Comparison of ENCODE assay signal across 19 cellular contexts in the genomic region with DNA sequence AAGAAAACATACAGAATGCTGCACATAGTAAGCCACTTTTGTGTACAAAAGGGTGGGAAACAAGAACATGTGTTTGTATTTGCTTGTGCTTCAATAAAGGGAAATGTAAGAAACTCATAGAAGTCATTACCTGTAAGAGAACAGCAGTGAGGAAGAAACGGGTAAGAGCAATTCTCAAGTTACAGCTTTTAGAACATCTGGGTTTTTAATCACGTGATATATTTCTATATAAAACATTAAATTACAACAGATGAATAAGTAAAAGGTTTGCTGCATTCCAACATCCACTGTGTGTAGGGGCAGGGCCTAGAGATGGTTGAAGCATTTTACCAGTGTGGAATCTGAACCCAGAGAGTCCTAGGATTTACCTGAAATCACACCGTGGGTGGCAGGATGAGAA.
"Had no signal": no experiment of that assay in that cellular context is flagged by ENCODE, and none has a peak within 500 bp of the region (broad histone marks: within the 10 kb centered on the region; RNA-seq: fewer than 3 reads in every experiment).

No MANE protein-coding gene starts in this region.

- H3K27ac Mint-ChIP-seq: activated B cell treated with CpG ODN at 0.5 μM for 24 hours; activated CD4-positive, alpha-beta T cell treated with anti-CD3 and anti-CD28 coated beads, Interleukin-2, amount 10 ng/mL, durations not matched to agents 24 days and 14 days; activated naive CD8-positive, alpha-beta T cell treated with anti-CD3 and anti-CD28 coated beads, Interleukin-2, amount 10 ng/mL, durations not matched to agents 7 days and 5 days; activated T-helper 1 cell treated with anti-CD3 and anti-CD28 coated beads, Interleukin-12 subunit alpha, Interleukin-12 subunit beta, Interleukin-2, Interleukin-4 antibody, amounts not matched to agents 30 ng/mL and 10 ng/mL and 1 ng/mL, durations not matched to agents 14 hours and 24 hours and 36 hours; endodermal cell; memory B cell; naive thymus-derived CD8-positive, alpha-beta T cell; type B pancreatic cell had no signal

- H3K27ac ChIP-seq: hepatocyte, left lung, neutrophil had no signal

- H3K9me3 ChIP-seq: left lung, neutrophil, right atrium auricular region had no signal

- H3K4me2 ChIP-seq: hepatocyte had no signal

- H3K36me3 Mint-ChIP-seq: activated naive CD8-positive, alpha-beta T cell treated with anti-CD3 and anti-CD28 coated beads, Interleukin-2, amount 10 ng/mL, durations not matched to agents 7 days and 5 days; memory B cell; naive thymus-derived CD8-positive, alpha-beta T cell; type B pancreatic cell had no signal

- H3K4me3 Mint-ChIP-seq: activated B cell treated with CpG ODN at 0.5 μM for 24 hours; activated CD4-positive, alpha-beta T cell treated with anti-CD3 and anti-CD28 coated beads, Interleukin-2, amount 10 ng/mL, durations not matched to agents 24 days and 14 days; activated naive CD8-positive, alpha-beta T cell treated with anti-CD3 and anti-CD28 coated beads, Interleukin-2, amount 10 ng/mL, durations not matched to agents 7 days and 5 days; activated T-helper 1 cell treated with anti-CD3 and anti-CD28 coated beads, Interleukin-12 subunit alpha, Interleukin-12 subunit beta, Interleukin-2, Interleukin-4 antibody, amounts not matched to agents 30 ng/mL and 10 ng/mL and 1 ng/mL, durations not matched to agents 14 hours and 24 hours and 36 hours; endodermal cell; memory B cell; naive thymus-derived CD8-positive, alpha-beta T cell; type B pancreatic cell had no signal

- H2AFZ ChIP-seq: hepatocyte had no signal

- FAIRE-seq: kidney, small intestine had no signal

- H3K4me3 ChIP-seq: hepatocyte, left lung, right atrium auricular region had no signal

- H3K4me1 Mint-ChIP-seq: activated CD4-positive, alpha-beta T cell treated with anti-CD3 and anti-CD28 coated beads, Interleukin-2, amount 10 ng/mL, durations not matched to agents 24 days and 14 days; memory B cell; naive thymus-derived CD8-positive, alpha-beta T cell had no signal

- ATAC-seq: naive thymus-derived CD8-positive, alpha-beta T cell had no signal

- DNase-seq: activated B cell treated with CpG ODN at 0.5 μM for 24 hours; activated CD4-positive, alpha-beta T cell treated with anti-CD3 and anti-CD28 coated beads, Interleukin-2, amount 10 ng/mL, durations not matched to agents 24 days and 14 days; activated CD8-positive, alpha-beta memory T cell treated with anti-CD3 and anti-CD28 coated beads for 24 hours; activated naive CD4-positive, alpha-beta T cell; activated naive CD8-positive, alpha-beta T cell treated with anti-CD3 and anti-CD28 coated beads, Interleukin-2, amount 10 ng/mL, durations not matched to agents 7 days and 5 days; endodermal cell; left lung; naive thymus-derived CD8-positive, alpha-beta T cell; small intestine; stimulated activated CD4-positive, alpha-beta T cell treated with anti-CD3 and anti-CD28 coated beads, Interleukin-4, amount 100 ng/mL, for 4 hours; stimulated activated CD8-positive, alpha-beta memory T cell treated with anti-CD3 and anti-CD28 coated beads, Interleukin-4, amount 100 ng/mL, for 48 hours; stimulated activated naive CD4-positive, alpha-beta T cell treated with Interleukin-2 at 50 U/mL for 16 hours had no signal

- H3K9me3 Mint-ChIP-seq: activated B cell treated with CpG ODN at 0.5 μM for 24 hours; activated CD4-positive, alpha-beta T cell treated with anti-CD3 and anti-CD28 coated beads, Interleukin-2, amount 10 ng/mL, durations not matched to agents 24 days and 14 days; activated naive CD8-positive, alpha-beta T cell treated with anti-CD3 and anti-CD28 coated beads, Interleukin-2, amount 10 ng/mL, durations not matched to agents 7 days and 5 days; activated T-helper 1 cell treated with anti-CD3 and anti-CD28 coated beads, Interleukin-12 subunit alpha, Interleukin-12 subunit beta, Interleukin-2, Interleukin-4 antibody, amounts not matched to agents 30 ng/mL and 10 ng/mL and 1 ng/mL, durations not matched to agents 14 hours and 24 hours and 36 hours; endodermal cell; memory B cell; naive thymus-derived CD8-positive, alpha-beta T cell; type B pancreatic cell had no signal

- H3K27me3 ChIP-seq: hepatocyte, left lung, right atrium auricular region had no signal

- H3K27me3 Mint-ChIP-seq: activated B cell treated with CpG ODN at 0.5 μM for 24 hours; activated naive CD8-positive, alpha-beta T cell treated with anti-CD3 and anti-CD28 coated beads, Interleukin-2, amount 10 ng/mL, durations not matched to agents 7 days and 5 days; type B pancreatic cell had no signal

- H3K36me3 ChIP-seq: left lung, neutrophil, right atrium auricular region had no signal

- H3K79me2 ChIP-seq: hepatocyte had no signal
